16 cellular contexts compared by ENCODE assay signal in genomic region chr1:10674700-10675598, GRCh38.
DNase-seq lines count a peak whose midpoint lies in the region; ATAC-seq, FAIRE-seq and TF ChIP-seq lines count a peak whose summit lies in the region.
"Had no signal": no experiment of that assay in that cellular context is flagged by ENCODE, and none has a peak within 500 bp of the region (broad histone marks: within the 10 kb centered on the region; RNA-seq: fewer than 3 reads in every experiment).

No MANE protein-coding gene starts in this region.

- no peaks in the 10 kb centered on the region for H3K27me3 ChIP-seq in left ventricle myocardium inferior (ENCODE audit: low read depth)

- H3K4me1 ChIP-seq in left ventricle myocardium inferior = peaks cover 99% of the 10 kb centered on the region

- intact Hi-C loops in left ventricle myocardium inferior (cut with micrococcal nuclease) = no loop called here
- intact Hi-C loops in Right ventricle myocardium inferior (cut with DNase I) = no loop called here

- no peak for FAIRE-seq in D721Med (lab: Jason Lieb, UNC)

- no peaks in the 10 kb centered on the region for H3K36me3 ChIP-seq in left ventricle myocardium inferior

- H3K4me1 Mint-ChIP-seq in nephron = peaks cover 80% of the 10 kb centered on the region
- H3K4me1 Mint-ChIP-seq: activated naive CD4-positive, alpha-beta T cell treated with anti-CD3 and anti-CD28 coated beads, Interleukin-2, amount 50 U/mL, for 24 hours had no signal

- H3K9me3 ChIP-seq in left ventricle myocardium inferior (replicated peaks) = no peaks in the 10 kb centered on the region

- H3K9me3 Mint-ChIP-seq in nephron = no peaks in the 10 kb centered on the region
- H3K9me3 Mint-ChIP-seq: activated naive CD4-positive, alpha-beta T cell treated with anti-CD3 and anti-CD28 coated beads, Interleukin-2, amount 50 U/mL, for 24 hours; IgD-negative memory B cell; type B pancreatic cell; WTC11 had no signal

- ATAC-seq in Right ventricle myocardium inferior = no peak
- ATAC-seq: WTC11 had no signal

- peak overlapping the region; percentile 90 to 94 (median 91) for H3K27ac Mint-ChIP-seq in nephron
- H3K27ac Mint-ChIP-seq: activated naive CD4-positive, alpha-beta T cell treated with anti-CD3 and anti-CD28 coated beads, Interleukin-2, amount 50 U/mL, for 24 hours; IgD-negative memory B cell; type B pancreatic cell; WTC11 had no signal

- no peak overlapping the region for H3K4me3 ChIP-seq in left ventricle myocardium inferior
- H3K4me3 ChIP-seq: lung had no signal

- no peaks in the 10 kb centered on the region for H3K36me3 Mint-ChIP-seq in nephron (ENCODE audit: low read depth)
- H3K36me3 Mint-ChIP-seq: activated naive CD4-positive, alpha-beta T cell treated with anti-CD3 and anti-CD28 coated beads, Interleukin-2, amount 50 U/mL, for 24 hours; IgD-negative memory B cell; type B pancreatic cell; WTC11 had no signal

- DNase-seq in left ventricle myocardium inferior = no peak
- no peak for DNase-seq in Right ventricle myocardium inferior (ENCODE audit: missing footprints)
- no peak for DNase-seq in epithelial cell of prostate (ENCODE audit: low read depth, low spot score)
- DNase-seq in activated T-cell treated with anti-CD3 and anti-CD28 coated beads, Interleukin-2, amount 50 U/mL, for 1 hour = no peak
- no peak for DNase-seq in D721Med (ENCODE audit: insufficient read length, low spot score)
- no peak for DNase-seq in retina
- DNase-seq in dedifferentiated amniotic fluid mesenchymal stem cell (ENCODE audit: extremely low spot score) = no peak
- DNase-seq: activated CD8-positive, alpha-beta memory T cell treated with anti-CD3 and anti-CD28 coated beads, Interleukin-2, amount 50 U/mL, for 4 hours; hippocampal formation; NCI-H1694 had no signal

- H3K27me3 Mint-ChIP-seq in nephron (ENCODE audit: low read depth) = peaks cover 42% of the 10 kb centered on the region
- H3K27me3 Mint-ChIP-seq: activated naive CD4-positive, alpha-beta T cell treated with anti-CD3 and anti-CD28 coated beads, Interleukin-2, amount 50 U/mL, for 24 hours; IgD-negative memory B cell had no signal

- H3K27ac ChIP-seq in left ventricle myocardium inferior (replicated peaks) (peak overlapping the region; percentile 71), epithelial cell of prostate (peak overlapping the region; percentile 10)

- peak overlapping the region in 1 of 3 experiments; percentile 15 for H3K4me3 Mint-ChIP-seq in nephron
- H3K4me3 Mint-ChIP-seq: activated naive CD4-positive, alpha-beta T cell treated with anti-CD3 and anti-CD28 coated beads, Interleukin-2, amount 50 U/mL, for 24 hours; IgD-negative memory B cell; type B pancreatic cell; WTC11 had no signal

- TF ChIP-seq CTCF in left ventricle myocardium inferior (IDR thresholded peaks at IDR 0.05; ENCODE audit: borderline replicate concordance) (no peak), nephron (IDR thresholded peaks at IDR 0.05; ENCODE audit: unreplicated experiment in 3 of 3) (no peak), D721Med (IDR thresholded peaks at IDR 0.05; ENCODE audit: insufficient read depth, missing control alignments) (no peak)
